In the genomic region with DNA sequence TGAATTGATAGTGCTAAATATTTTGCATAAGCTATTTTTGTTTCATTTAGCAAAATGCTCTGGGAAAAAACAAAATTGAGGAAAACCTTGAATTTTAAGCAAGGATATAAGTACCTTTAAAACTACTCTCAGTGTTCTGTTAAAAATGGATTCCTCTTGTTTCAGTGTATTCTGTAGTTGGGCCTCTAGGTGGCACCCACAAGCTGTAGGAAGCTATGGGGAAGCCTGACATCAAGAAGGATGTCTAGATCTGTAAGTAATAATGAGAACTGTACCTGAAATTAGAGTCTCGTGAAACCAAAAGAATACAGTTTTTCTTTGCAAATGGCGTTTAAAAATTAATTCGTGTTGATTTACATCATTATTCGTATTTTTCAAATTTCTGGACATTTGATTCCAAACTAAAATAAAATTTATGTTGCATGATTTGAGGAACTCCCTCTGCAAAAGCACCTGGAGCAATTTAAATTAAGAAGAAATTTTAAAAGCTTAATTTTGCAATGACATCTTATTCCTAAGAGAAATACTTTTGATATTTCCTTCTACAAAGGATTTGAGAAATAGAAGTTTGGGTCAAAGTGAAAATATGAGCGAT, we compare ENCODE assay signal across 8 cellular contexts. TPM values are rescaled to one million over a fixed set of nuclear protein-coding genes. Genes with fewer than 3 reads are reported as not detected.
DNase-seq lines count a peak whose midpoint lies in the region; ATAC-seq, FAIRE-seq and TF ChIP-seq lines count a peak whose summit lies in the region.

No MANE protein-coding gene starts in this region.

- H3K36me3 ChIP-seq in DOHH2 (ENCODE audit: control insufficient read depth, low read length) (no peaks in the 10 kb centered on the region), OCI-LY7 (ENCODE audit: insufficient read depth, low read length) (no peaks in the 10 kb centered on the region), pancreas (no peaks in the 10 kb centered on the region)

- ATAC-seq in HG03565 (IDR thresholded peaks at IDR 0.05; ENCODE audit: unreplicated experiment) (peak; percentile 76), pancreas (peak; percentile 93 to 100 (median 98))

- 6 to 7% methylated on average over 5 of the region's 5 CpGs for WGBS in pancreas, 2 donors

- peak; percentile 86 for TF ChIP-seq CTCF in DOHH2 (IDR thresholded peaks at IDR 0.05; ENCODE audit: low read depth, low read length, poor library complexity, severe bottlenecking)
- TF ChIP-seq CTCF in GM20000 (IDR thresholded peaks at IDR 0.05; ENCODE audit: extremely low read depth, missing control alignments): peak; percentile 69
- peak; percentile 96 for TF ChIP-seq CTCF in OCI-LY7 (conservative IDR thresholded peaks at IDR 0.05; ENCODE audit: low read length)
- peak; percentile 87 for TF ChIP-seq CTCF in fibroblast of the aortic adventitia (IDR thresholded peaks at IDR 0.05; ENCODE audit: insufficient read depth, low read length)
- TF ChIP-seq CTCF in pancreas (IDR thresholded peaks at IDR 0.05): peak; percentile 58 to 87 (median 79)

- BruUV-seq in OCI-LY7 (replicated peaks; lab: Mats Ljungman, UMichigan): no TSS peak

- H3K27me3 ChIP-seq in DOHH2 (ENCODE audit: control insufficient read depth, low read length) (no peaks in the 10 kb centered on the region), pancreas (no peaks in the 10 kb centered on the region)

- CTCF ChIA-PET in OCI-LY7 (lab: Charles Lee; ENCODE audit: unreplicated experiment): no interaction called here

- H3F3A ChIP-seq in DOHH2 (ENCODE audit: control insufficient read depth, insufficient read depth): no peaks in the 10 kb centered on the region

- no peaks in the 10 kb centered on the region for H3K79me2 ChIP-seq in DOHH2 (ENCODE audit: control insufficient read depth, low read length)
- H3K79me2 ChIP-seq in OCI-LY7 (ENCODE audit: insufficient read depth, low read depth, low read length): no peaks in the 10 kb centered on the region

- no peak overlapping the region for H3K4me2 ChIP-seq in DOHH2 (ENCODE audit: low read length)
- H3K4me2 ChIP-seq in OCI-LY7 (ENCODE audit: low read length): no peak overlapping the region

- H3K4me1 ChIP-seq in DOHH2 (ENCODE audit: control insufficient read depth, low read length) (peaks cover 8% of the 10 kb centered on the region), OCI-LY7 (ENCODE audit: insufficient read depth, low read length, poor library complexity, severe bottlenecking) (no peaks in the 10 kb centered on the region), pancreas (peaks cover 0 to 11% (median 3%) of the 10 kb centered on the region in 3 donors)

- H3K4me3 ChIP-seq in DOHH2 (ENCODE audit: low read length) (no peak overlapping the region), OCI-LY7 (ENCODE audit: low read depth, low read length, poor library complexity, severe bottlenecking) (no peak overlapping the region), fibroblast of the aortic adventitia (ENCODE audit: low read depth, low read length) (no peak overlapping the region), pancreas (peak overlapping the region in 1 of 4 donors; percentile 4)

- H3K9me2 ChIP-seq in DOHH2 (replicated peaks; ENCODE audit: control insufficient read depth, low read length) (no peaks in the 10 kb centered on the region), OCI-LY7 (ENCODE audit: insufficient read depth, low read length) (no peaks in the 10 kb centered on the region)

- no peak overlapping the region for H2AFZ ChIP-seq in OCI-LY7 (ENCODE audit: low read length)

- peak; percentile 96 for FAIRE-seq in pancreas (lab: Jason Lieb, UNC)

- intact Hi-C loops in OCI-LY7 (cut with micrococcal nuclease; ENCODE audit: unreplicated experiment): loop anchor here (1.0 to 5.0 kb wide), 2 partner anchors 226 to 672 kb away; no protein-coding TSS in a partner anchor
- intact Hi-C loops in pancreas (cut with DNase I): loop anchor here in 1 of 3 donors (10.0 kb wide), 1 partner anchor 376 kb away; no protein-coding TSS in a partner anchor

- no peaks in the 10 kb centered on the region for H4K20me1 ChIP-seq in DOHH2 (ENCODE audit: control insufficient read depth, insufficient read depth, low read depth, low read length)
- H4K20me1 ChIP-seq in OCI-LY7 (ENCODE audit: insufficient read depth, low read length): no peaks in the 10 kb centered on the region

- H3K9me3 ChIP-seq in DOHH2 (ENCODE audit: control insufficient read depth, insufficient read depth, low read length): no peaks in the 10 kb centered on the region
- H3K9me3 ChIP-seq in OCI-LY7 (ENCODE audit: low read length): no peaks in the 10 kb centered on the region
- H3K9me3 ChIP-seq in pancreas: no peaks in the 10 kb centered on the region

- H3K27ac ChIP-seq in DOHH2 (ENCODE audit: low read depth, low read length) (no peak overlapping the region), OCI-LY7 (ENCODE audit: low read depth, low read length, poor library complexity, severe bottlenecking) (no peak overlapping the region), pancreas (no peak overlapping the region)

- POLR2A ChIA-PET in OCI-LY7 (lab: Charles Lee): interaction anchor here (0.7 kb wide), 1 partner anchor 18 kb away, joined by 3 read pairs; no protein-coding TSS in a partner anchor

- peak; percentile 45 for DNase-seq in GM20000 (ENCODE audit: low spot score)
- peak; percentile 66 for DNase-seq in OCI-LY7 (ENCODE audit: low spot score)
- DNase-seq in activated T-cell treated with anti-CD3 and anti-CD28 coated beads, Interleukin-2, amount 50 U/mL, for 48 hours: peak; percentile 65 to 66
- DNase-seq in fibroblast of the aortic adventitia (ENCODE audit: low read depth): peak; percentile 79
- DNase-seq in pancreas: peak in 4 of 6 donors; percentile 50 to 77 (median 64)
- no peak for DNase-seq in 8988T

RNA-seq across cellular contexts. Expression of a gene that starts 51.2 kb away (rescaled TPM):
- not detected in 2 replicates for total RNA-seq in OCI-LY7 (2014; rRNA removed; shearing (Covaris generic))
- total RNA-seq in OCI-LY7 (2022): not detected in 2 replicates
- not detected in 2 replicates for total RNA-seq in fibroblast of the aortic adventitia (ENCODE audit: low replicate concordance)
- total RNA-seq in pancreas: under 1 TPM in 4 of 6 donors, not detected in 2; 0.20 to 0.67 (median 0.61) TPM
- polyA plus RNA-seq in pancreas: 1 to 10 TPM in 1 of 2 donors, under 1 TPM in 1; 0.65 to 1.0 TPM
